Comparison of ENCODE assay signal across 1 cellular context in the genomic region with DNA sequence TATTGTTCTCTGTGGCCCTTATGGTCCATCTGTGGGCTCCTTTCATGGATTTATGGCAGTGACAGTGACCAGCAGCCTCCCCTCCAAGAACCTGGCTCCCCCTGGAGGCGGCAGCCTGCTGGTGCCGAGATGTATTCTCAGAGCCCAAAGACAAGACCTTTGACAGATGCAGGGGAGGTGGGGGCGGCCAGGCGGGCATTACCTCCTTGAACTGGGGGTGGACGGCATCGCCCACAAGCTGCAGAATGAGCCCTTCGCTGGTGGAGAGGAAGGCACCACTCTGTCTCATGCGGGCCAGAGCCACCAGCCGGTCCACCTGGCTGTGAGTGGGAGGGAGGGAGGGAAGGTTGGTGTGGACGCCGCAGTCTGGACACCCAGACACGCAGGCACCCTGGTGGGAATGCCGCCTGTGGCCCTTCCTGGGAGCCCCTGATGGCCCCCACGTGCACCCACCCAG.
TF ChIP-seq lines count a peak whose summit lies in the region.

No MANE protein-coding gene starts in this region.

TF ChIP-seq in HCT116, 20 proteins besides CTCF, POLR2A, EP300 and RAD21 (continued from another document):
- TF ChIP-seq, protein P1, sequence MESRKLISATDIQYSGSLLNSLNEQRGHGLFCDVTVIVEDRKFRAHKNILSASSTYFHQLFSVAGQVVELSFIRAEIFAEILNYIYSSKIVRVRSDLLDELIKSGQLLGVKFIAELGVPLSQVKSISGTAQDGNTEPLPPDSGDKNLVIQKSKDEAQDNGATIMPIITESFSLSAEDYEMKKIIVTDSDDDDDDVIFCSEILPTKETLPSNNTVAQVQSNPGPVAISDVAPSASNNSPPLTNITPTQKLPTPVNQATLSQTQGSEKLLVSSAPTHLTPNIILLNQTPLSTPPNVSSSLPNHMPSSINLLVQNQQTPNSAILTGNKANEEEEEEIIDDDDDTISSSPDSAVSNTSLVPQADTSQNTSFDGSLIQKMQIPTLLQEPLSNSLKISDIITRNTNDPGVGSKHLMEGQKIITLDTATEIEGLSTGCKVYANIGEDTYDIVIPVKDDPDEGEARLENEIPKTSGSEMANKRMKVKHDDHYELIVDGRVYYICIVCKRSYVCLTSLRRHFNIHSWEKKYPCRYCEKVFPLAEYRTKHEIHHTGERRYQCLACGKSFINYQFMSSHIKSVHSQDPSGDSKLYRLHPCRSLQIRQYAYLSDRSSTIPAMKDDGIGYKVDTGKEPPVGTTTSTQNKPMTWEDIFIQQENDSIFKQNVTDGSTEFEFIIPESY (IDR thresholded peaks at IDR 0.05; ENCODE audit: extremely low read depth, insufficient replicate concordance, low read length) = no peak
- TF ChIP-seq FOSL1 (IDR thresholded peaks at IDR 0.05; ENCODE audit: low read depth) = no peak
- no peak for TF ChIP-seq JUND (IDR thresholded peaks at IDR 0.05)
- no peak for TF ChIP-seq EGR1 (IDR thresholded peaks at IDR 0.05; ENCODE audit: low read depth)
- TF ChIP-seq TCF7L2 (IDR thresholded peaks at IDR 0.05; ENCODE audit: borderline replicate concordance, extremely low read depth, insufficient read depth, insufficient read length) = no peak
- TF ChIP-seq, protein P2, sequence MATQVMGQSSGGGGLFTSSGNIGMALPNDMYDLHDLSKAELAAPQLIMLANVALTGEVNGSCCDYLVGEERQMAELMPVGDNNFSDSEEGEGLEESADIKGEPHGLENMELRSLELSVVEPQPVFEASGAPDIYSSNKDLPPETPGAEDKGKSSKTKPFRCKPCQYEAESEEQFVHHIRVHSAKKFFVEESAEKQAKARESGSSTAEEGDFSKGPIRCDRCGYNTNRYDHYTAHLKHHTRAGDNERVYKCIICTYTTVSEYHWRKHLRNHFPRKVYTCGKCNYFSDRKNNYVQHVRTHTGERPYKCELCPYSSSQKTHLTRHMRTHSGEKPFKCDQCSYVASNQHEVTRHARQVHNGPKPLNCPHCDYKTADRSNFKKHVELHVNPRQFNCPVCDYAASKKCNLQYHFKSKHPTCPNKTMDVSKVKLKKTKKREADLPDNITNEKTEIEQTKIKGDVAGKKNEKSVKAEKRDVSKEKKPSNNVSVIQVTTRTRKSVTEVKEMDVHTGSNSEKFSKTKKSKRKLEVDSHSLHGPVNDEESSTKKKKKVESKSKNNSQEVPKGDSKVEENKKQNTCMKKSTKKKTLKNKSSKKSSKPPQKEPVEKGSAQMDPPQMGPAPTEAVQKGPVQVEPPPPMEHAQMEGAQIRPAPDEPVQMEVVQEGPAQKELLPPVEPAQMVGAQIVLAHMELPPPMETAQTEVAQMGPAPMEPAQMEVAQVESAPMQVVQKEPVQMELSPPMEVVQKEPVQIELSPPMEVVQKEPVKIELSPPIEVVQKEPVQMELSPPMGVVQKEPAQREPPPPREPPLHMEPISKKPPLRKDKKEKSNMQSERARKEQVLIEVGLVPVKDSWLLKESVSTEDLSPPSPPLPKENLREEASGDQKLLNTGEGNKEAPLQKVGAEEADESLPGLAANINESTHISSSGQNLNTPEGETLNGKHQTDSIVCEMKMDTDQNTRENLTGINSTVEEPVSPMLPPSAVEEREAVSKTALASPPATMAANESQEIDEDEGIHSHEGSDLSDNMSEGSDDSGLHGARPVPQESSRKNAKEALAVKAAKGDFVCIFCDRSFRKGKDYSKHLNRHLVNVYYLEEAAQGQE (IDR thresholded peaks at IDR 0.05; ENCODE audit: low read depth) = no peak
- no peak for TF ChIP-seq SRF (IDR thresholded peaks at IDR 0.05; ENCODE audit: low read depth)
- TF ChIP-seq EZH2phosphoT487 (IDR thresholded peaks at IDR 0.05; ENCODE audit: borderline replicate concordance) = no peak
- TF ChIP-seq ELF1 (IDR thresholded peaks at IDR 0.05; ENCODE audit: borderline replicate concordance, low read depth) = no peak
- no peak for TF ChIP-seq ZNF274 (IDR thresholded peaks at IDR 0.05; ENCODE audit: low read depth, low read length)
- TF ChIP-seq CEBPB (IDR thresholded peaks at IDR 0.05; ENCODE audit: low read depth) = no peak
- no peak for TF ChIP-seq CBX3 (IDR thresholded peaks at IDR 0.05; ENCODE audit: low read depth)
- TF ChIP-seq, protein P3, sequence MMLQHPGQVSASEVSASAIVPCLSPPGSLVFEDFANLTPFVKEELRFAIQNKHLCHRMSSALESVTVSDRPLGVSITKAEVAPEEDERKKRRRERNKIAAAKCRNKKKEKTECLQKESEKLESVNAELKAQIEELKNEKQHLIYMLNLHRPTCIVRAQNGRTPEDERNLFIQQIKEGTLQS (IDR thresholded peaks at IDR 0.05) = no peak
- no peak for TF ChIP-seq YY1 (IDR thresholded peaks at IDR 0.05; ENCODE audit: extremely low read depth, insufficient replicate concordance, low read depth, low read length)
- no peak for TF ChIP-seq SP1 (IDR thresholded peaks at IDR 0.05; ENCODE audit: low read depth)
TF ChIP-seq in HCT116: peak in this region for 0.
